ENCODE assay signal across 8 cellular contexts in the genomic region with DNA sequence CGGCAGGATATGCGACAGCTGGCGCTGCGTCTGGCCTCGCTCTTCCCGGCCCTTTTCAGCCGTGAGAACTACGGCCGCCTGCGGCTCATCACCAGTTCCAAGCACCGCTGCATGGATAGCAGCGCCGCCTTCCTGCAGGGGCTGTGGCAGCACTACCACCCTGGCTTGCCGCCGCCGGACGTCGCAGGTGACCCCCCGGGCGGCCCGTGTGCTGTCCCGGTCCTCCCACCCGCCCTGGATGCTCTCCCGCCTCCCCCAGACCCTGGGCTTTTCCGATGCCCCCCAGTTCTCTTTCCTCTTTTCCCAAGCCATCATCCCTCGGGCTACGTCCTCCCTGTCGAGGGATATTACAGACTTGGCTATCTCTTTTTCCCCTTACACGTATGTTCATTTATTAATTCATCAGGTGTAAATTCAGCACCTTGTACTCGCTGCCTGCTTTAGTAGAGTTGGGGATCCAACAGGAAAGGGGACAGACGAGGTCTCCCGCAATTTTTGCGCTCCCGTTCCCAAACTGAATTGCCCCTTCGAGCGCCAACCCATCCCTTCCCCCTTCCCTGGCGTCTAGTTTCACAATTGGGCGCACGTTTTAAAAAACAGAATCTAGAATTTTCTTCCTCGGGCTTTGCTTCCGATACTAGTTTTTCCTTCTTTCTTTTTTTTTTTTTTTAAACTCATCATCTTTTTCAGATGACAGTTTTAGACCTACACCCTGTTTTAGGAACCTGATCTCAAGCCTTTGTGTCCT. TPM values are rescaled to one million over a fixed set of nuclear protein-coding genes. Genes with fewer than 3 reads are reported as not detected.
A peak's percentile ranks its signal among the peaks of the same experiment; 100 is the strongest.
DNase-seq lines count a peak whose midpoint lies in the region; ATAC-seq and TF ChIP-seq lines count a peak whose summit lies in the region.

No MANE protein-coding gene starts in this region.

- no peak for TF ChIP-seq POLR2A in esophagus squamous epithelium (IDR thresholded peaks at IDR 0.05)
- no peak for TF ChIP-seq POLR2A in stomach (IDR thresholded peaks at IDR 0.05)

- TF ChIP-seq CTCF in BE2C (IDR thresholded peaks at IDR 0.05; ENCODE audit: low read depth, low read length) (peak; percentile 56), esophagus squamous epithelium (IDR thresholded peaks at IDR 0.05) (peak in 5 of 6 experiments; percentile 21 to 53 (median 43)), stomach (IDR thresholded peaks at IDR 0.05) (peak in 4 of 7 experiments; percentile 30 to 46 (median 37))

- DNase-seq in BE2C (peak; percentile 73), NCI-H510A (lab: John Stamatoyannopoulos, UW) (peak; percentile 39), esophagus squamous epithelium (lab: John Stamatoyannopoulos, UW) (no peak), naive B cell (peak; percentile 30), stomach (peak; percentile 62)
- no peak for DNase-seq in activated T-cell treated with anti-CD3 and anti-CD28 coated beads, Interleukin-2, amount 50 U/mL, for 24 hours

- H3K4me1 Mint-ChIP-seq in activated T-cell treated with anti-CD3 and anti-CD28 coated beads, Interleukin-2, amount 50 U/mL, for 24 hours (ENCODE audit: low read depth), result peaks cover 48% of the 10 kb centered on the region
- H3K4me1 Mint-ChIP-seq in naive B cell, result peaks cover 12 to 18% (median 16%) of the 10 kb centered on the region in 3 donors

- H3K27ac Mint-ChIP-seq in activated T-cell treated with anti-CD3 and anti-CD28 coated beads, Interleukin-2, amount 50 U/mL, for 24 hours, result peak overlapping the region; percentile 94
- H3K27ac Mint-ChIP-seq in naive B cell, result peak overlapping the region in 5 of 6 donors; percentile 26 to 90 (median 82)

- H3K27ac ChIP-seq in esophagus squamous epithelium (peak overlapping the region; percentile 76 to 89 (median 84)), stomach (peak overlapping the region; percentile 68 to 89 (median 79))

- peaks cover 31% of the 10 kb centered on the region for H3K36me3 Mint-ChIP-seq in activated T-cell treated with anti-CD3 and anti-CD28 coated beads, Interleukin-2, amount 50 U/mL, for 24 hours (ENCODE audit: low read depth)
- peaks cover 0 to 6% of the 10 kb centered on the region in 2 donors for H3K36me3 Mint-ChIP-seq in naive B cell

- WGBS in esophagus squamous epithelium, 2 donors, result 1 to 2% methylated on average over 28 to 39 of the region's 41 CpGs
- WGBS in stomach, 5 donors, result 1 to 4% (median 1%) methylated on average over 26 to 41 of the region's 41 CpGs

- peak overlapping the region; percentile 87 for H3K4me3 Mint-ChIP-seq in activated T-cell treated with anti-CD3 and anti-CD28 coated beads, Interleukin-2, amount 50 U/mL, for 24 hours
- peak overlapping the region; percentile 82 to 96 (median 92) for H3K4me3 Mint-ChIP-seq in naive B cell

- H3K4me1 ChIP-seq in BE2C (no peaks in the 10 kb centered on the region; the same call in 1 of the 2 replicates), esophagus squamous epithelium (peaks cover 4 to 39% (median 6%) of the 10 kb centered on the region in 3 donors), stomach (peaks cover 8 to 37% (median 24%) of the 10 kb centered on the region in 4 donors)

- H3K9me3 Mint-ChIP-seq in activated T-cell treated with anti-CD3 and anti-CD28 coated beads, Interleukin-2, amount 50 U/mL, for 24 hours, result no peaks in the 10 kb centered on the region
- H3K9me3 Mint-ChIP-seq in naive B cell, result no peaks in the 10 kb centered on the region

- H3K9me3 ChIP-seq in BE2C, result no peaks in the 10 kb centered on the region
- no peaks in the 10 kb centered on the region for H3K9me3 ChIP-seq in esophagus squamous epithelium
- no peaks in the 10 kb centered on the region for H3K9me3 ChIP-seq in stomach

- H3K27me3 Mint-ChIP-seq in activated T-cell treated with anti-CD3 and anti-CD28 coated beads, Interleukin-2, amount 50 U/mL, for 24 hours, result no peaks in the 10 kb centered on the region
- peaks cover 0 to 9% (median 7%) of the 10 kb centered on the region in 3 donors for H3K27me3 Mint-ChIP-seq in naive B cell

- H3K4me3 ChIP-seq in BE2C (ENCODE audit: low read depth, low read length) (peak overlapping the region; percentile 90), esophagus squamous epithelium (peak overlapping the region; percentile 66 to 87 (median 76)), stomach (peak overlapping the region; percentile 69 to 96 (median 90))

- no peaks in the 10 kb centered on the region for H3K27me3 ChIP-seq in BE2C
- H3K27me3 ChIP-seq in esophagus squamous epithelium, result peaks cover 0 to 18% (median 0%) of the 10 kb centered on the region in 4 donors
- H3K27me3 ChIP-seq in stomach, result no peaks in the 10 kb centered on the region

- peaks cover 13% of the 10 kb centered on the region for H3K36me3 ChIP-seq in BE2C
- peaks cover 0 to 16% (median 0%) of the 10 kb centered on the region in 3 donors for H3K36me3 ChIP-seq in esophagus squamous epithelium
- H3K36me3 ChIP-seq in stomach, result peaks cover 0 to 20% (median 18%) of the 10 kb centered on the region in 4 donors

- ATAC-seq in GM18867 (IDR thresholded peaks at IDR 0.05; ENCODE audit: unreplicated experiment) (peak; percentile 68), HG03066 (IDR thresholded peaks at IDR 0.05; ENCODE audit: low read depth, unreplicated experiment) (peak; percentile 55), naive B cell (ENCODE audit: low read depth in 2 of 2) (peak; percentile 62 to 70)

- TF ChIP-seq EP300 in stomach (IDR thresholded peaks at IDR 0.05), result no peak

- intact Hi-C loops in esophagus squamous epithelium (cut with DNase I), result no loop called here
- intact Hi-C loops in stomach (cut with DNase I; ENCODE audit: low total_unique reads), result no loop called here

RNA-seq across cellular contexts. Expression of a gene that starts 0.8 kb away (rescaled TPM):
- polyA plus RNA-seq in BE2C (2012; ENCODE audit: insufficient read depth, insufficient read length, low read depth), result 43.1 TPM
- total RNA-seq in esophagus squamous epithelium (1 to 10 TPM; 2.3 to 9.4 (median 6.9) TPM), stomach (10 to 100 TPM in 3 of 5 donors, 1 to 10 TPM in 1, under 1 TPM in 1; 0.89 to 19.4 (median 12.7) TPM)
- polyA plus RNA-seq in naive B cell (ENCODE audit: low read depth in 6 of 6) (1 to 10 TPM; 3.2 to 7.5 (median 5.6) TPM), stomach (1 to 10 TPM; 3.7 to 8.2 (median 4.9) TPM)

Comparison
In these comparisons a context has a peak if more than half of its experiments do, and no peak if none do; other contexts are left out.
1. DNase-seq: peak in BE2C (single experiment), NCI-H510A (single experiment), naive B cell (single experiment) and stomach (single experiment); none in activated T-cell treated with anti-CD3 and anti-CD28 coated beads, Interleukin-2, amount 50 U/mL, for 24 hours (single experiment) and esophagus squamous epithelium (single experiment).
2. Peak in every context shown above with its lines, with median percentiles within 50 percentile points of each other: H3K4me3 ChIP-seq, CTCF ChIP-seq and ATAC-seq.